Comparison of ENCODE assay signal across 2 cellular contexts in genomic region chr2:162608901-162609300, GRCh38.
TF ChIP-seq lines count a peak whose summit lies in the region.

No MANE protein-coding gene starts in this region.

TF ChIP-seq in HepG2, 621 proteins besides CTCF, POLR2A, EP300 and RAD21:
- TF ChIP-seq MAFK (conservative IDR thresholded peaks at IDR 0.05 in 1 of 2, IDR thresholded peaks at IDR 0.05 in 1 of 2; ENCODE audit: low read length in 2 of 2) = peak; percentile 96
- TF ChIP-seq AHDC1 (CRISPR knock-in tag; IDR thresholded peaks at IDR 0.05; ENCODE audit: borderline replicate concordance) = no peak
- peak; percentile 95 for TF ChIP-seq MAFF (IDR thresholded peaks at IDR 0.05; ENCODE audit: low read depth, low read length)
- TF ChIP-seq ZNF12 (CRISPR knock-in tag; IDR thresholded peaks at IDR 0.05) = no peak
- no peak for TF ChIP-seq SIX1 (CRISPR knock-in tag; IDR thresholded peaks at IDR 0.05; ENCODE audit: borderline replicate concordance)
TF ChIP-seq in HepG2: peak in this region for 2.

TF ChIP-seq in K562, 482 proteins besides CTCF, POLR2A, EP300 and RAD21:
- no peak for TF ChIP-seq FOXK1 (CRISPR knock-in tag; IDR thresholded peaks at IDR 0.05; ENCODE audit: borderline replicate concordance)
- TF ChIP-seq ZNF239 (CRISPR knock-in tag; IDR thresholded peaks at IDR 0.05) = no peak
- 0 out of 2 replicates have a peak, but pooled peaks have one; percentile 47 for TF ChIP-seq MAFG (tag; conservative IDR thresholded peaks at IDR 0.05)
- TF ChIP-seq U2AF2 (optimal IDR thresholded peaks at IDR 0.05; ENCODE audit: low read depth, low read length) = no peak
- TF ChIP-seq MAFK (IDR thresholded peaks at IDR 0.05; ENCODE audit: low read length) = peak; percentile 41; the same call in 1 of the 2 replicates
- TF ChIP-seq ZNF316 (IDR thresholded peaks at IDR 0.05) = peak; percentile 48
- TF ChIP-seq TFAM (CRISPR knock-in tag; conservative IDR thresholded peaks at IDR 0.05) = no peak
- TF ChIP-seq, protein P1, sequence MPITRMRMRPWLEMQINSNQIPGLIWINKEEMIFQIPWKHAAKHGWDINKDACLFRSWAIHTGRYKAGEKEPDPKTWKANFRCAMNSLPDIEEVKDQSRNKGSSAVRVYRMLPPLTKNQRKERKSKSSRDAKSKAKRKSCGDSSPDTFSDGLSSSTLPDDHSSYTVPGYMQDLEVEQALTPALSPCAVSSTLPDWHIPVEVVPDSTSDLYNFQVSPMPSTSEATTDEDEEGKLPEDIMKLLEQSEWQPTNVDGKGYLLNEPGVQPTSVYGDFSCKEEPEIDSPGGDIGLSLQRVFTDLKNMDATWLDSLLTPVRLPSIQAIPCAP (CRISPR knock-in tag; IDR thresholded peaks at IDR 0.05; ENCODE audit: borderline replicate concordance) = no peak
- no peak for TF ChIP-seq BRD9 (IDR thresholded peaks at IDR 0.05; ENCODE audit: low read depth, partially characterized antibody)
